In the genomic region with DNA sequence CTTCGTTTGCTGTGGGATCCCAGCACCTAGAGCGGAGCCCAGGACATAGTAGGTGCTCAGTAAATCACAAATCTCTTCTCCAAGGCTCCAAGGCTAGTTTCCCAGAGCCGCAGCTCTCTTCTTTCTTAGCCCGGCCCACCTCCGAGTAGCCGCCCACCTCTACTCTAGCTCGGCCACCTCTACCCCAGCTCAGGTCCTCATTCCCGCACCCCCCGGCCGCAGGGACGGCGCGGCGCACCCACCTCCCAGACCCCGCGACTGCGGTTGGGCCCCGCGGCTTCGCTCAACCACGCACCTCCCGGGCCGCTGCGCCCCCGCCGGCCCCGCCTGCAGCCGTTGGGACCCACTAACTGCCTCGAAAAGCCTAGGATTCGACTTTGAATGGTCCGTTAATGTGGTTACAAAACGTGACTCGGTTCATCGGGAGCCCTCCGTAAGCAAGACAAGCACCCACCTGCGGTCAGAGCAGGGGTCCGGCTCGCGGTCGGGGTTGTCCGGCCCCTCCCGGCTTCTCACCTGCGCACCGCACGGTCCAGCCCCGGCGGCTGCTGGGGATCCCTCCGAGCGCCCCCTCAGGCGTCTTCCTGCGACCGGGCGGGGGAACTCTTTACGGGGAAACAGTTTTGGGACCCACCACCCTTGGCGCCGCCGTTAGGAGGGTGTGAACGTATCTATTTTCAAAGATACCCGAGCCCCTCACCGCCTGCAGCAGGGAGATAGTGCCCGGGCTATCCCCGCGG, we compare ENCODE assay signal across 12 cellular contexts. TPM values are rescaled to one million over a fixed set of nuclear protein-coding genes. Genes with fewer than 3 reads are reported as not detected.
A peak's percentile ranks its signal among the peaks of the same experiment; 100 is the strongest.
DNase-seq lines count a peak whose midpoint lies in the region; TF ChIP-seq lines count a peak whose summit lies in the region.
"Had no signal": no experiment of that assay in that cellular context is flagged by ENCODE, and none has a peak within 500 bp of the region (broad histone marks: within the 10 kb centered on the region; RNA-seq: fewer than 3 reads in every experiment).

SLC2A14 (minus strand) TSS at position 351 of the 740 bp plus-strand sequence. CDS start 3,035 bp downstream, outside the sequence.

- H3K4me3 ChIP-seq in fibroblast of the aortic adventitia (ENCODE audit: low read depth, low read length) (peak within 1 kb of the TSS; percentile 37), transverse colon (peak within 1 kb of the TSS in 1 of 4 donors; percentile 30), MG63 (no peak within 1 kb of the TSS)
- H3K4me3 ChIP-seq: right lobe of liver had no signal

- no peak within 1 kb of the TSS for H3K27ac ChIP-seq in transverse colon
- H3K27ac ChIP-seq: right lobe of liver had no signal

- intact Hi-C loops in transverse colon (cut with DNase I; ENCODE audit: low total_unique reads) = no loop called here

- H3K36me3 ChIP-seq in ES-I3 (ENCODE audit: insufficient read depth, low read length) (no peaks in the 10 kb centered on the region), transverse colon (no peaks in the 10 kb centered on the region), MG63 (no peaks in the 10 kb centered on the region)
- H3K36me3 ChIP-seq: right lobe of liver had no signal

- H3K9me3 ChIP-seq in ES-I3 (ENCODE audit: control insufficient read depth, insufficient read depth, low read length) (no peaks in the 10 kb centered on the region), transverse colon (no peaks in the 10 kb centered on the region), MG63 (no peaks in the 10 kb centered on the region)
- H3K9me3 ChIP-seq: right lobe of liver had no signal

- peak within 1 kb of the TSS; percentile 40; the same call in 1 of the 2 replicates for H3K9ac ChIP-seq in ES-I3 (ENCODE audit: low read depth, low read length)

- H3K4me1 ChIP-seq in ES-I3 (ENCODE audit: insufficient read depth, low read length) (no peaks in the 10 kb centered on the region), transverse colon (no peaks in the 10 kb centered on the region)
- H3K4me1 ChIP-seq: right lobe of liver had no signal

- WGBS in transverse colon (ENCODE audit: low coverage in 1 of 2), 2 donors = 64 to 82% methylated on average over 2 to 60 of the region's 63 CpGs

- in situ Hi-C loops in transverse colon (cut with MboI; ENCODE audit: low pct_ligation_motif_present in 1 of 4, low pct_unique_long_range_greater_than_20kb in 1 of 4, low sequenced_read_pairs in 3 of 4) = loop anchor here in 1 of 4 donors (25.0 kb wide), 1 partner anchor 140 kb away; no protein-coding TSS in a partner anchor

- H3K27me3 ChIP-seq in transverse colon = peaks cover 24% of the 10 kb centered on the region
- no peaks in the 10 kb centered on the region for H3K27me3 ChIP-seq in MG63
- H3K27me3 ChIP-seq: right lobe of liver had no signal

- no peak for TF ChIP-seq POLR2A in transverse colon (IDR thresholded peaks at IDR 0.05)

- DNase-seq in OCI-M1 (lab: John Stamatoyannopoulos, UW) = peak; percentile 84
- DNase-seq in fibroblast of the aortic adventitia (ENCODE audit: low read depth) = no peak
- peak; percentile 16 for DNase-seq in retina
- DNase-seq in transverse colon = no peak
- DNase-seq in activated effector memory CD4-positive, alpha-beta T cell treated with anti-CD3 and anti-CD28 coated beads, Interleukin-2, amount 50 U/mL, for 16 hours = no peak
- DNase-seq in MG63 = no peak
- DNase-seq: activated CD4-positive, CD25-positive, alpha-beta regulatory T cell treated with anti-CD3 and anti-CD28 coated beads, Interleukin-2, amount 50 U/mL, for 72 hours; activated T-cell treated with anti-CD3 and anti-CD28 coated beads, Interleukin-2, amount 50 U/mL, for 1 hour; COR-L47; NCI-H510A; right lobe of liver had no signal

- no peak for TF ChIP-seq EP300 in transverse colon (IDR thresholded peaks at IDR 0.05; ENCODE audit: low read depth)

- TF ChIP-seq CTCF in fibroblast of the aortic adventitia (IDR thresholded peaks at IDR 0.05; ENCODE audit: insufficient read depth, low read length) = no peak
- TF ChIP-seq CTCF in transverse colon (IDR thresholded peaks at IDR 0.05) = no peak

RNA-seq across cellular contexts. Expression of gene SLC2A14, which starts in this region (rescaled TPM):
- not detected in 2 replicates for total RNA-seq in fibroblast of the aortic adventitia (ENCODE audit: low replicate concordance)
- total RNA-seq in transverse colon = under 1 TPM in 2 of 4 donors, not detected in 2; 0.48 to 0.96 TPM
- not detected in 2 replicates for total RNA-seq in MG63 (2014; rRNA removed; shearing (Covaris generic); ENCODE audit: low replicate concordance)

Comparison
In these comparisons a context has a peak if more than half of its experiments do, and no peak if none do; other contexts are left out.
1. DNase-seq: peak in OCI-M1 (single experiment) and retina (single experiment); none in fibroblast of the aortic adventitia (single experiment), transverse colon (single experiment), activated effector memory CD4-positive, alpha-beta T cell treated with anti-CD3 and anti-CD28 coated beads, Interleukin-2, amount 50 U/mL, for 16 hours (single experiment) and MG63 (single experiment).